1 cellular context compared by ENCODE assay signal in genomic region chr3:53080612-53081205, GRCh38.
TF ChIP-seq lines count a peak whose summit lies in the region.

No MANE protein-coding gene starts in this region.

TF ChIP-seq in K562, 482 proteins besides CTCF, POLR2A, EP300 and RAD21 (continued from another document):
- TF ChIP-seq, protein P1, sequence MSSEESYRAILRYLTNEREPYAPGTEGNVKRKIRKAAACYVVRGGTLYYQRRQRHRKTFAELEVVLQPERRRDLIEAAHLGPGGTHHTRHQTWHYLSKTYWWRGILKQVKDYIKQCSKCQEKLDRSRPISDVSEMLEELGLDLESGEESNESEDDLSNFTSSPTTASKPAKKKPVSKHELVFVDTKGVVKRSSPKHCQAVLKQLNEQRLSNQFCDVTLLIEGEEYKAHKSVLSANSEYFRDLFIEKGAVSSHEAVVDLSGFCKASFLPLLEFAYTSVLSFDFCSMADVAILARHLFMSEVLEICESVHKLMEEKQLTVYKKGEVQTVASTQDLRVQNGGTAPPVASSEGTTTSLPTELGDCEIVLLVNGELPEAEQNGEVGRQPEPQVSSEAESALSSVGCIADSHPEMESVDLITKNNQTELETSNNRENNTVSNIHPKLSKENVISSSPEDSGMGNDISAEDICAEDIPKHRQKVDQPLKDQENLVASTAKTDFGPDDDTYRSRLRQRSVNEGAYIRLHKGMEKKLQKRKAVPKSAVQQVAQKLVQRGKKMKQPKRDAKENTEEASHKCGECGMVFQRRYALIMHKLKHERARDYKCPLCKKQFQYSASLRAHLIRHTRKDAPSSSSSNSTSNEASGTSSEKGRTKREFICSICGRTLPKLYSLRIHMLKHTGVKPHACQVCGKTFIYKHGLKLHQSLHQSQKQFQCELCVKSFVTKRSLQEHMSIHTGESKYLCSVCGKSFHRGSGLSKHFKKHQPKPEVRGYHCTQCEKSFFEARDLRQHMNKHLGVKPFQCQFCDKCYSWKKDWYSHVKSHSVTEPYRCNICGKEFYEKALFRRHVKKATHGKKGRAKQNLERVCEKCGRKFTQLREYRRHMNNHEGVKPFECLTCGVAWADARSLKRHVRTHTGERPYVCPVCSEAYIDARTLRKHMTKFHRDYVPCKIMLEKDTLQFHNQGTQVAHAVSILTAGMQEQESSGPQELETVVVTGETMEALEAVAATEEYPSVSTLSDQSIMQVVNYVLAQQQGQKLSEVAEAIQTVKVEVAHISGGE (CRISPR knock-in tag; IDR thresholded peaks at IDR 0.05), result no peak
- no peak for TF ChIP-seq GTF2F1 (IDR thresholded peaks at IDR 0.05; ENCODE audit: low read depth, low read length)
- TF ChIP-seq RBM25 (IDR thresholded peaks at IDR 0.05; ENCODE audit: low read depth, low read length, severe bottlenecking), result peak; percentile 45
- no peak for TF ChIP-seq ZNF707 (CRISPR knock-in tag; conservative IDR thresholded peaks at IDR 0.05)
